ENCODE assay signal across 9 cellular contexts in the genomic region with DNA sequence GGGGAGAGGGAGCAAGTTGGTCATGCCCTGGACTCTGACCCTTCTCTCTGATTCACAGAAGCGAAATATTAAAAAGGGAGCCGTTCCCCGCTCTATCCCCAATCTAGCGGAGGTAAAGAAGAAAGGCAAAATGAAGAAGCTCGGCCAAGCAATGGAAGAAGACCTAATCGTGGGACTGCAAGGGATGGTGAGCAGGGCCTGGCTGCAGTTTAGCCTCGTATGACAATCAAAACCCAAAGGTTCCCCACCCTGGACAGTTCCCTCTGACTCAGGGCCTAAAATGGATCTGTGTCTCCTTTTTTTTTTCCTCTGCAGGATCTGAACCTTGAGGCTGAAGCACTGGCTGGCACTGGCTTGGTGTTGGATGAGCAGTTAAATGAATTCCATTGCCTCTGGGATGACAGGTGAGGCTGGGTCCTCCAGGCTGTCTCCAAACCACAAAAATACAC. TPM values are rescaled to one million over a fixed set of nuclear protein-coding genes. Genes with fewer than 3 reads are reported as not detected.
DNase-seq lines count a peak whose midpoint lies in the region; ATAC-seq, FAIRE-seq and TF ChIP-seq lines count a peak whose summit lies in the region.
"Had no signal": no experiment of that assay in that cellular context is flagged by ENCODE, and none has a peak within 500 bp of the region (broad histone marks: within the 10 kb centered on the region; RNA-seq: fewer than 3 reads in every experiment).

No MANE protein-coding gene starts in this region.

- peak overlapping the region; percentile 48 to 74 (median 71) for H3K4me3 ChIP-seq in keratinocyte (ENCODE audit: control insufficient read depth in 2 of 3, extremely low read depth in 1 of 3, insufficient read depth in 2 of 3, low read depth in 1 of 3, low read length in 3 of 3)

- H3K9ac ChIP-seq in keratinocyte (ENCODE audit: control insufficient read depth, extremely low read depth, insufficient read depth, low read length) = peak overlapping the region; percentile 94

- peaks cover 4% of the 10 kb centered on the region for H3K4me1 ChIP-seq in keratinocyte (ENCODE audit: control insufficient read depth, extremely low read depth, insufficient read depth, low read length)

- no peaks in the 10 kb centered on the region for H3K9me1 ChIP-seq in keratinocyte (ENCODE audit: control insufficient read depth, extremely low read depth, insufficient read depth, low read length)

- H3K27me3 ChIP-seq in keratinocyte (ENCODE audit: control insufficient read depth, extremely low read depth, insufficient read depth, low read length) = no peaks in the 10 kb centered on the region

- dilution Hi-C loops in keratinocyte (cut with MboI; ENCODE audit: extremely low pct_ligation_motif_present, low sequenced_read_pairs) = no loop called here

- H3K36me3 Mint-ChIP-seq in T-helper 2 cell treated with Interferon-gamma antibody and Interleukin-4, amounts not matched to agents 5 μg/mL and 100 μg/mL, for 36 hours (ENCODE audit: low read depth) = peaks cover 10% of the 10 kb centered on the region
- H3K36me3 Mint-ChIP-seq in activated naive CD4-positive, alpha-beta T cell treated with anti-CD3 and anti-CD28 coated beads, Interleukin-2, amount 50 U/mL, for 72 hours = peaks cover 7 to 15% of the 10 kb centered on the region in 2 donors

- no peaks in the 10 kb centered on the region for H4K20me1 ChIP-seq in keratinocyte (ENCODE audit: control insufficient read depth, extremely low read depth, insufficient read depth, low read length)

- H2AFZ ChIP-seq in keratinocyte (ENCODE audit: control insufficient read depth, low read length) = peak overlapping the region; percentile 46

- H3K79me2 ChIP-seq in keratinocyte (ENCODE audit: control insufficient read depth, insufficient read depth, low read length) = no peaks in the 10 kb centered on the region

- H3K4me3 Mint-ChIP-seq in T-helper 2 cell treated with Interferon-gamma antibody and Interleukin-4, amounts not matched to agents 5 μg/mL and 100 μg/mL, for 36 hours = peak overlapping the region; percentile 92

- no peak for ATAC-seq in activated naive CD4-positive, alpha-beta T cell treated with anti-CD3 and anti-CD28 coated beads, Interleukin-2, amount 50 U/mL, for 72 hours

- no peak for DNase-seq in T-helper 2 cell treated with Interferon-gamma antibody and Interleukin-4, amounts not matched to agents 5 μg/mL and 100 μg/mL, for 36 hours (ENCODE audit: low spot score)
- DNase-seq in T-helper 2 cell (no peak), keratinocyte (ENCODE audit: low read depth, low spot score) (no peak), substantia nigra (lab: John Stamatoyannopoulos, UW) (no peak), NCI-H146 treated with DMSO at 0.1 percent for 48 hours (lab: John Stamatoyannopoulos, UW; ENCODE audit: unreplicated experiment) (no peak), NCI-H2227 (lab: John Stamatoyannopoulos, UW; ENCODE audit: unreplicated experiment) (no peak)
- no peak for DNase-seq in activated naive CD4-positive, alpha-beta T cell treated with anti-CD3 and anti-CD28 coated beads, Interleukin-2, amount 50 U/mL, for 72 hours (ENCODE audit: low spot score in 2 of 2)
- no peak for DNase-seq in stimulated activated CD4-positive, alpha-beta T cell treated with anti-CD3 and anti-CD28 coated beads, Interleukin-1b, Interleukin-23, amount 100 ng/mL, for 48 hours

- H3K4me1 Mint-ChIP-seq in T-helper 2 cell treated with Interferon-gamma antibody and Interleukin-4, amounts not matched to agents 5 μg/mL and 100 μg/mL, for 36 hours (ENCODE audit: low read depth) = peaks cover 11% of the 10 kb centered on the region

- H3K27ac ChIP-seq in keratinocyte (ENCODE audit: control insufficient read depth, insufficient read depth, low read length) = peak overlapping the region; percentile 94
- H3K27ac ChIP-seq in substantia nigra (ENCODE audit: low read depth, low read length, poor library complexity, severe bottlenecking) = peak overlapping the region; percentile 74

- no peak for FAIRE-seq in keratinocyte (lab: Jason Lieb, UNC)

- TF ChIP-seq CTCF in keratinocyte (optimal IDR thresholded peaks at IDR 0.05 in 1 of 3, IDR thresholded peaks at IDR 0.05 in 1 of 3, conservative IDR thresholded peaks at IDR 0.05 in 1 of 3; ENCODE audit: extremely low read depth in 1 of 3, insufficient read depth in 2 of 3, low read length in 3 of 3) = no peak

- peaks cover 0 to 1% of the 10 kb centered on the region in 2 experiments for H3K36me3 ChIP-seq in keratinocyte (ENCODE audit: control insufficient read depth in 2 of 2, extremely low read depth in 1 of 2, insufficient read depth in 2 of 2, low read length in 2 of 2)

- peak overlapping the region; percentile 99 for H3K27ac Mint-ChIP-seq in T-helper 2 cell treated with Interferon-gamma antibody and Interleukin-4, amounts not matched to agents 5 μg/mL and 100 μg/mL, for 36 hours
- H3K27ac Mint-ChIP-seq in activated naive CD4-positive, alpha-beta T cell treated with anti-CD3 and anti-CD28 coated beads, Interleukin-2, amount 50 U/mL, for 72 hours = peak overlapping the region; percentile 96 to 99

- H3K9me3 Mint-ChIP-seq in T-helper 2 cell treated with Interferon-gamma antibody and Interleukin-4, amounts not matched to agents 5 μg/mL and 100 μg/mL, for 36 hours = no peaks in the 10 kb centered on the region
- H3K9me3 Mint-ChIP-seq in activated naive CD4-positive, alpha-beta T cell treated with anti-CD3 and anti-CD28 coated beads, Interleukin-2, amount 50 U/mL, for 72 hours = no peaks in the 10 kb centered on the region

- peak overlapping the region; percentile 63 for H3K4me2 ChIP-seq in keratinocyte (ENCODE audit: control insufficient read depth, extremely low read depth, insufficient read depth, low read depth, low read length)

- no peaks in the 10 kb centered on the region for H3K27me3 Mint-ChIP-seq in T-helper 2 cell treated with Interferon-gamma antibody and Interleukin-4, amounts not matched to agents 5 μg/mL and 100 μg/mL, for 36 hours (ENCODE audit: low read depth)

- H3K9me3 ChIP-seq in keratinocyte (ENCODE audit: control insufficient read depth, low read depth, low read length) = no peaks in the 10 kb centered on the region

RNA-seq across cellular contexts. Expression of gene HDAC6, which starts 1.0 kb away (rescaled TPM):
- 100 to 1,000 TPM in 1 of 2 donors, 10 to 100 TPM in 1; 77.0 to 189 TPM for total RNA-seq in activated naive CD4-positive, alpha-beta T cell treated with anti-CD3 and anti-CD28 coated beads, Interleukin-2, amount 50 U/mL, for 72 hours
- 20.3 to 21.9 TPM (median 21.9 TPM) in 3 replicates for polyA plus RNA-seq in keratinocyte
- polyA plus RNA-seq in keratinocyte (2011; ENCODE audit: low read depth) = 22.5 TPM
- 9.2 and 9.9 TPM in 2 replicates for polyA plus RNA-seq in keratinocyte (2011; cell fraction: cytosol; rRNA removed)
- 78.6 and 91.5 TPM in 2 replicates for polyA plus RNA-seq in keratinocyte (2011; cell fraction: nucleus; rRNA removed)
- 18.5 and 20.0 TPM in 2 replicates for polyA plus RNA-seq in keratinocyte (2012; ENCODE audit: low replicate concordance)
- 24.0 to 73.3 TPM (median 31.2 TPM) in 3 replicates for polyA minus RNA-seq in keratinocyte
- polyA minus RNA-seq in keratinocyte (2011; cell fraction: cytosol; rRNA and poly(A)+ RNA removed) = 15.7 TPM
- polyA minus RNA-seq in keratinocyte (2011; cell fraction: nucleus; rRNA and poly(A)+ RNA removed) = 17.9 and 22.2 TPM in 2 replicates

RNA-seq across cellular contexts. Expression of gene GATA1, which starts 16.4 kb away (rescaled TPM):
- total RNA-seq in activated naive CD4-positive, alpha-beta T cell treated with anti-CD3 and anti-CD28 coated beads, Interleukin-2, amount 50 U/mL, for 72 hours = under 1 TPM in 1 of 2 donors, not detected in 1; 0.25 TPM
- not detected in 3 replicates for polyA plus RNA-seq in keratinocyte
- polyA plus RNA-seq in keratinocyte (2011; ENCODE audit: low read depth) = not detected
- not detected in 2 replicates for polyA plus RNA-seq in keratinocyte (2011; cell fraction: cytosol; rRNA removed)
- not detected in 2 replicates for polyA plus RNA-seq in keratinocyte (2011; cell fraction: nucleus; rRNA removed)
- not detected in 2 replicates for polyA plus RNA-seq in keratinocyte (2012; ENCODE audit: low replicate concordance)
- not detected in 3 replicates for polyA minus RNA-seq in keratinocyte
- not detected for polyA minus RNA-seq in keratinocyte (2011; cell fraction: cytosol; rRNA and poly(A)+ RNA removed)
- polyA minus RNA-seq in keratinocyte (2011; cell fraction: nucleus; rRNA and poly(A)+ RNA removed) = not detected in 2 replicates
- total RNA-seq: glomerular endothelial cell had no signal

RNA-seq across cellular contexts. Expression of gene ERAS, which starts 23.5 kb away (rescaled TPM):
- total RNA-seq in activated naive CD4-positive, alpha-beta T cell treated with anti-CD3 and anti-CD28 coated beads, Interleukin-2, amount 50 U/mL, for 72 hours = under 1 TPM; 0.23 to 0.31 TPM
- polyA plus RNA-seq in keratinocyte = not detected in 3 replicates
- polyA plus RNA-seq in keratinocyte (2011; ENCODE audit: low read depth) = not detected
- polyA plus RNA-seq in keratinocyte (2011; cell fraction: cytosol; rRNA removed) = not detected in 2 replicates
- 0.25 TPM in 1 of 2 replicates, not detected in the other for polyA plus RNA-seq in keratinocyte (2011; cell fraction: nucleus; rRNA removed)
- not detected in 2 replicates for polyA plus RNA-seq in keratinocyte (2012; ENCODE audit: low replicate concordance)
- polyA minus RNA-seq in keratinocyte = not detected in 3 replicates
- not detected for polyA minus RNA-seq in keratinocyte (2011; cell fraction: cytosol; rRNA and poly(A)+ RNA removed)
- polyA minus RNA-seq in keratinocyte (2011; cell fraction: nucleus; rRNA and poly(A)+ RNA removed) = not detected in 2 replicates
- total RNA-seq: glomerular endothelial cell had no signal

RNA-seq across cellular contexts. Expression of gene PCSK1N, which starts 32.6 kb away (rescaled TPM):
- total RNA-seq in activated naive CD4-positive, alpha-beta T cell treated with anti-CD3 and anti-CD28 coated beads, Interleukin-2, amount 50 U/mL, for 72 hours = 1 to 10 TPM; 1.0 to 2.7 TPM
- polyA plus RNA-seq in keratinocyte = 0.54 to 1.6 TPM (median 1.4 TPM) in 3 replicates
- polyA plus RNA-seq in keratinocyte (2011; ENCODE audit: low read depth) = 0.60 TPM
- 1.1 and 9.7 TPM in 2 replicates for polyA plus RNA-seq in keratinocyte (2011; cell fraction: cytosol; rRNA removed)
- 0.87 and 2.3 TPM in 2 replicates for polyA plus RNA-seq in keratinocyte (2011; cell fraction: nucleus; rRNA removed)
- 4.8 and 8.8 TPM in 2 replicates for polyA plus RNA-seq in keratinocyte (2012; ENCODE audit: low replicate concordance)
- polyA minus RNA-seq in keratinocyte = 0.23 to 0.82 TPM in 2 of 3 replicates, not detected in the other
- polyA minus RNA-seq in keratinocyte (2011; cell fraction: cytosol; rRNA and poly(A)+ RNA removed) = 19.6 TPM
- 2.6 and 3.5 TPM in 2 replicates for polyA minus RNA-seq in keratinocyte (2011; cell fraction: nucleus; rRNA and poly(A)+ RNA removed)

RNA-seq across cellular contexts. Expression of gene GLOD5, which starts 41.3 kb away (rescaled TPM):
- not detected for total RNA-seq in activated naive CD4-positive, alpha-beta T cell treated with anti-CD3 and anti-CD28 coated beads, Interleukin-2, amount 50 U/mL, for 72 hours
- polyA plus RNA-seq in keratinocyte = not detected in 3 replicates
- polyA plus RNA-seq in keratinocyte (2011; ENCODE audit: low read depth) = not detected
- not detected in 2 replicates for polyA plus RNA-seq in keratinocyte (2011; cell fraction: cytosol; rRNA removed)
- polyA plus RNA-seq in keratinocyte (2011; cell fraction: nucleus; rRNA removed) = not detected in 2 replicates
- polyA plus RNA-seq in keratinocyte (2012; ENCODE audit: low replicate concordance) = not detected in 2 replicates
- polyA minus RNA-seq in keratinocyte = not detected in 3 replicates
- not detected for polyA minus RNA-seq in keratinocyte (2011; cell fraction: cytosol; rRNA and poly(A)+ RNA removed)
- polyA minus RNA-seq in keratinocyte (2011; cell fraction: nucleus; rRNA and poly(A)+ RNA removed) = not detected in 2 replicates
- total RNA-seq: glomerular endothelial cell had no signal
